1 cellular context compared by ENCODE assay signal in the genomic region with DNA sequence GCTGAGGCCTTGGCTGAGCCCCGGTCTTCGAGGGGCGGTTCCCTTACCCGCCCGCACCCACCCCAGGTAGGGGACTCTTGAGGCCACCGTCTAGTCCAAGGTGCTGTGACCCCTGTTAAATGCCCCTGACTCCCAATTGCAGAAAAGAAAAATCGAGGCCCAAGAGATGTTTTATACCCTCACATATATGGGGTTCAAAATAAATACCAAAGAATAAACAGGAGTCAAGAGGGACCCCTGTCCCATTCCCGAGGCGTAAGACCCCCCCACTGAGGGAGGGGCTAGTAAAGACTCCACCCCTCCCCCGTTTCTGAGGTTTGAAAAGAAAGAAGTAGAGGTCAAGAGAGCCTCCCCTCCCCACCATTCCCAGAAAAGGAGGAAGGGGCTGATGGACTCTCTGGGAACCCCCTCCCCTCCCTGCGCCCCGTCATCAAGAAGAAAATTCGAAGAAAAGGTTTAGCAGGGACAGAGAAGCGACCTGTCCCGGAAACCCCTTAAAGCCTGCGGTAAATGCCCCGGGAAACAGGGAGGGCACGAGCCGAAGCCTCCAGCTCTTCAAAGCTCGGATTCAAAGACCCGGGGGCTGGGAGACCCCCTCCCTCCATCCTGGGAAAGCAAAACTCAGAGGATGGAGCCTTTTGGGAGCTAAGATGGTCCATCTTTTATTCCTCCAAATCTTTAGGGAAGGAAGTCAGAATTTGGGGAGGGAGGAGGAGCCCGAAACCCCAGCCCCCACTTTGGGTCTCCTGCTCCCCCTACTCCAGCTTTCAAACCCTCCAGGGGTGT.
TF ChIP-seq lines count a peak whose summit lies in the region.

No MANE protein-coding gene starts in this region.

TF ChIP-seq in WTC11, 78 proteins besides CTCF, POLR2A, EP300 and RAD21 (continued from another document):
- TF ChIP-seq, protein P1, sequence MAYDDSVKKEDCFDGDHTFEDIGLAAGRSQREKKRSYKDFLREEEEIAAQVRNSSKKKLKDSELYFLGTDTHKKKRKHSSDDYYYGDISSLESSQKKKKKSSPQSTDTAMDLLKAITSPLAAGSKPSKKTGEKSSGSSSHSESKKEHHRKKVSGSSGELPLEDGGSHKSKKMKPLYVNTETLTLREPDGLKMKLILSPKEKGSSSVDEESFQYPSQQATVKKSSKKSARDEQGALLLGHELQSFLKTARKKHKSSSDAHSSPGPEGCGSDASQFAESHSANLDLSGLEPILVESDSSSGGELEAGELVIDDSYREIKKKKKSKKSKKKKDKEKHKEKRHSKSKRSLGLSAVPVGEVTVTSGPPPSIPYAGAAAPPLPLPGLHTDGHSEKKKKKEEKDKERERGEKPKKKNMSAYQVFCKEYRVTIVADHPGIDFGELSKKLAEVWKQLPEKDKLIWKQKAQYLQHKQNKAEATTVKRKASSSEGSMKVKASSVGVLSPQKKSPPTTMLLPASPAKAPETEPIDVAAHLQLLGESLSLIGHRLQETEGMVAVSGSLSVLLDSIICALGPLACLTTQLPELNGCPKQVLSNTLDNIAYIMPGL (CRISPR knock-in tag; IDR thresholded peaks at IDR 0.05) = no peak
- TF ChIP-seq, protein P2, sequence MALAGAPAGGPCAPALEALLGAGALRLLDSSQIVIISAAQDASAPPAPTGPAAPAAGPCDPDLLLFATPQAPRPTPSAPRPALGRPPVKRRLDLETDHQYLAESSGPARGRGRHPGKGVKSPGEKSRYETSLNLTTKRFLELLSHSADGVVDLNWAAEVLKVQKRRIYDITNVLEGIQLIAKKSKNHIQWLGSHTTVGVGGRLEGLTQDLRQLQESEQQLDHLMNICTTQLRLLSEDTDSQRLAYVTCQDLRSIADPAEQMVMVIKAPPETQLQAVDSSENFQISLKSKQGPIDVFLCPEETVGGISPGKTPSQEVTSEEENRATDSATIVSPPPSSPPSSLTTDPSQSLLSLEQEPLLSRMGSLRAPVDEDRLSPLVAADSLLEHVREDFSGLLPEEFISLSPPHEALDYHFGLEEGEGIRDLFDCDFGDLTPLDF (CRISPR knock-in tag; IDR thresholded peaks at IDR 0.05) = no peak
- TF ChIP-seq FOXP1 (CRISPR knock-in tag; IDR thresholded peaks at IDR 0.05; ENCODE audit: borderline replicate concordance) = no peak
- no peak for TF ChIP-seq OVOL2 (CRISPR knock-in tag; IDR thresholded peaks at IDR 0.05; ENCODE audit: borderline replicate concordance)
